21 cellular contexts compared by ENCODE assay signal in genomic region chr14:50605776-50606175, GRCh38. TPM values are rescaled to one million over a fixed set of nuclear protein-coding genes. Genes with fewer than 3 reads are reported as not detected.
DNase-seq lines count a peak whose midpoint lies in the region; ATAC-seq, FAIRE-seq and TF ChIP-seq lines count a peak whose summit lies in the region.
"Had no signal": no experiment of that assay in that cellular context is flagged by ENCODE, and none has a peak within 500 bp of the region (broad histone marks: within the 10 kb centered on the region; RNA-seq: fewer than 3 reads in every experiment).

No MANE protein-coding gene starts in this region.

- no peak for TF ChIP-seq POLR2A in endothelial cell of umbilical vein (IDR thresholded peaks at IDR 0.05; ENCODE audit: low read depth, low read length)

- no peaks in the 10 kb centered on the region for H4K20me1 ChIP-seq in endothelial cell of umbilical vein (replicated peaks; ENCODE audit: control insufficient read depth, extremely low read depth, insufficient read depth, low read length)

- no peaks in the 10 kb centered on the region for H3K79me2 ChIP-seq in endothelial cell of umbilical vein (ENCODE audit: control insufficient read depth, insufficient read depth, low read length)

- H3K27me3 Mint-ChIP-seq in activated naive CD4-positive, alpha-beta T cell treated with anti-CD3 and anti-CD28 coated beads, Interleukin-2, amount 10 ng/mL, durations not matched to agents 7 days and 5 days, result no peaks in the 10 kb centered on the region

- H2AFZ ChIP-seq in endothelial cell of umbilical vein (ENCODE audit: low read depth, low read length), result no peak overlapping the region

- no peaks in the 10 kb centered on the region for H3K36me3 Mint-ChIP-seq in activated naive CD4-positive, alpha-beta T cell treated with anti-CD3 and anti-CD28 coated beads, Interleukin-2, amount 10 ng/mL, durations not matched to agents 7 days and 5 days

- intact Hi-C loops in A673 (cut with micrococcal nuclease; ENCODE audit: unreplicated experiment) (no loop called here), endothelial cell of umbilical vein (cut with micrococcal nuclease) (no loop called here)

- H3K9ac ChIP-seq in SK-N-MC (ENCODE audit: insufficient read length) (peak overlapping the region; percentile 10), endothelial cell of umbilical vein (replicated peaks; ENCODE audit: extremely low read depth, insufficient read depth, low read length) (peak overlapping the region; percentile 7)

- H3K9me3 ChIP-seq in A673 (ENCODE audit: low read depth, low read length, poor library complexity, severe bottlenecking), result no peaks in the 10 kb centered on the region
- no peaks in the 10 kb centered on the region for H3K9me3 ChIP-seq in SK-N-MC (ENCODE audit: low read depth, low read length)
- H3K9me3 ChIP-seq in endothelial cell of umbilical vein (replicated peaks; ENCODE audit: control insufficient read depth, insufficient read depth, low read length), result no peaks in the 10 kb centered on the region

- no peak for ATAC-seq in HG02678 (IDR thresholded peaks at IDR 0.05; ENCODE audit: unreplicated experiment)
- ATAC-seq: K562, Panc1 had no signal

- H3K27me3 ChIP-seq in A673 (replicated peaks; ENCODE audit: insufficient read depth, low read depth, low read length, poor library complexity), result no peaks in the 10 kb centered on the region
- H3K27me3 ChIP-seq in endothelial cell of umbilical vein (ENCODE audit: control insufficient read depth in 2 of 2, insufficient read depth in 2 of 2, low read length in 2 of 2), result no peaks in the 10 kb centered on the region

- POLR2A ChIA-PET in A673 (lab: Charles Lee; ENCODE audit: low non-redundant PET), result no interaction called here
- POLR2A ChIA-PET in endothelial cell of umbilical vein (lab: Charles Lee), result interaction anchor here (1.3 kb wide), 1 partner anchor 63 kb away, joined by 5 read pairs; no protein-coding TSS in a partner anchor

- H3K27ac Mint-ChIP-seq in activated naive CD4-positive, alpha-beta T cell treated with anti-CD3 and anti-CD28 coated beads, Interleukin-2, amount 10 ng/mL, durations not matched to agents 7 days and 5 days, result no peak overlapping the region

- H3K9me1 ChIP-seq in endothelial cell of umbilical vein (replicated peaks; ENCODE audit: control insufficient read depth, extremely low read depth, insufficient read depth, low read length), result no peaks in the 10 kb centered on the region

- no peaks in the 10 kb centered on the region for H3K9me3 Mint-ChIP-seq in activated naive CD4-positive, alpha-beta T cell treated with anti-CD3 and anti-CD28 coated beads, Interleukin-2, amount 10 ng/mL, durations not matched to agents 7 days and 5 days

- FAIRE-seq in endothelial cell of umbilical vein (lab: Jason Lieb, UNC), result peak; percentile 33
- FAIRE-seq: GM18507, GM19239, H1, HTR-8/SVneo, K562 had no signal

- CTCF ChIA-PET in A673 (lab: Charles Lee) (interaction anchor here (1.0 kb wide), 1 partner anchor 255 kb away, joined by 3 read pairs; no protein-coding TSS in a partner anchor), endothelial cell of umbilical vein (lab: Charles Lee) (interaction anchor here (0.6 to 3.7 kb wide), 20 partner anchors 10 to 744 kb away, joined by 3 to 35 read pairs (median 4); no protein-coding TSS in a partner anchor)
- CTCF ChIA-PET in activated naive CD4-positive, alpha-beta T cell treated with anti-CD3 and anti-CD28 coated beads, Interleukin-2, amount 10 ng/mL, durations not matched to agents 7 days and 5 days (lab: Charles Lee), result interaction anchor here (0.7 to 3.2 kb wide), 4 partner anchors 10 to 172 kb away, joined by 3 to 9 read pairs (median 6); no protein-coding TSS in a partner anchor

- H3K36me3 ChIP-seq in A673 (ENCODE audit: insufficient read depth, low read length, poor library complexity, severe bottlenecking) (no peaks in the 10 kb centered on the region), SK-N-MC (ENCODE audit: insufficient read depth, low read length) (no peaks in the 10 kb centered on the region), endothelial cell of umbilical vein (ENCODE audit: control insufficient read depth in 2 of 2, extremely low read depth in 1 of 2, insufficient read depth in 2 of 2, low read length in 2 of 2) (no peaks in the 10 kb centered on the region)

- DNase-seq in A673 (ENCODE audit: low spot score), result peak; percentile 55
- no peak for DNase-seq in SK-N-MC (ENCODE audit: low read depth, low spot score)
- peak; percentile 89 for DNase-seq in endothelial cell of umbilical vein (ENCODE audit: low read depth, low spot score)
- peak; percentile 23 to 79 for DNase-seq in lung microvascular endothelial cell (ENCODE audit: low read depth in 2 of 2)
- DNase-seq in activated naive CD4-positive, alpha-beta T cell treated with anti-CD3 and anti-CD28 coated beads, Interleukin-2, amount 10 ng/mL, durations not matched to agents 7 days and 5 days, result no peak
- no peak for DNase-seq in NCI-H2227 treated with DMSO at 0.1 percent for 48 hours (lab: John Stamatoyannopoulos, UW)
- no peak for DNase-seq in RKO (ENCODE audit: low spot score)
- DNase-seq: COR-L47, NCI-H1092, NCI-H1694 treated with DMSO at 0.1 percent for 48 hours, NCI-H446 treated with DMSO at 0.1 percent for 48 hours, NCI-H82, SHP77 treated with DMSO at 0.1 percent for 48 hours had no signal

- H3K4me3 Mint-ChIP-seq in activated naive CD4-positive, alpha-beta T cell treated with anti-CD3 and anti-CD28 coated beads, Interleukin-2, amount 10 ng/mL, durations not matched to agents 7 days and 5 days, result no peak overlapping the region

- dilution Hi-C loops in endothelial cell of umbilical vein (cut with MboI; ENCODE audit: extremely low pct_ligation_motif_present, low sequenced_read_pairs), result no loop called here

- BruUV-seq in A673 (replicated peaks; lab: Mats Ljungman, UMichigan), result no TSS peak
- BruUV-seq in endothelial cell of umbilical vein (replicated peaks; lab: Mats Ljungman, UMichigan), result no TSS peak

- H3K4me3 ChIP-seq in A673 (ENCODE audit: low read depth, low read length, poor library complexity, severe bottlenecking), result no peak overlapping the region
- H3K4me3 ChIP-seq in SK-N-MC, result no peak overlapping the region
- peak overlapping the region in 1 of 3 experiments; percentile 28 for H3K4me3 ChIP-seq in endothelial cell of umbilical vein (replicated peaks in 1 of 3; ENCODE audit: insufficient read depth in 1 of 3, low read depth in 1 of 3, low read length in 3 of 3)
- H3K4me3 ChIP-seq: K562 had no signal

- H3K27ac ChIP-seq in A673 (ENCODE audit: low read depth, low read length, poor library complexity, severe bottlenecking), result no peak overlapping the region
- H3K27ac ChIP-seq in SK-N-MC, result peak overlapping the region; percentile 49; the same call in 1 of the 2 replicates
- H3K27ac ChIP-seq in endothelial cell of umbilical vein (ENCODE audit: insufficient read depth, low read depth, low read length), result peak overlapping the region; percentile 18
- H3K27ac ChIP-seq: C4-2B had no signal

- H3K4me1 ChIP-seq in A673 (ENCODE audit: insufficient read depth, low read length, poor library complexity, severe bottlenecking), result peaks cover 12% of the 10 kb centered on the region
- peaks cover 16% of the 10 kb centered on the region for H3K4me1 ChIP-seq in endothelial cell of umbilical vein (ENCODE audit: control insufficient read depth, extremely low read depth, insufficient read depth, low read length)

- H3K4me2 ChIP-seq in endothelial cell of umbilical vein (ENCODE audit: insufficient read depth, low read length), result peak overlapping the region; percentile 86

- H3K4me1 Mint-ChIP-seq in activated naive CD4-positive, alpha-beta T cell treated with anti-CD3 and anti-CD28 coated beads, Interleukin-2, amount 10 ng/mL, durations not matched to agents 7 days and 5 days, result no peaks in the 10 kb centered on the region

- no peak for TF ChIP-seq CTCF in A673 (conservative IDR thresholded peaks at IDR 0.05; ENCODE audit: low read depth, low read length)
- TF ChIP-seq CTCF in endothelial cell of umbilical vein (IDR thresholded peaks at IDR 0.05; ENCODE audit: extremely low read depth in 1 of 2, insufficient read depth in 1 of 2, low read depth in 1 of 2, low read length in 2 of 2), result no peak

TF ChIP-seq in endothelial cell of umbilical vein, 7 proteins besides CTCF, POLR2A, EP300 and RAD21:
- TF ChIP-seq GATA2 (IDR thresholded peaks at IDR 0.05; ENCODE audit: insufficient read depth, insufficient read length, low read depth, low read length) (no peak), POLR2AphosphoS5 (IDR thresholded peaks at IDR 0.05; ENCODE audit: insufficient read depth, low read depth, low read length) (no peak), EZH2 (IDR thresholded peaks at IDR 0.05; ENCODE audit: borderline replicate concordance, low read depth, low read length, severe bottlenecking) (no peak), MAX (IDR thresholded peaks at IDR 0.05; ENCODE audit: insufficient read depth, insufficient read length) (no peak), FOS (IDR thresholded peaks at IDR 0.05; ENCODE audit: borderline replicate concordance, insufficient read depth, low read length) (no peak), JUN (IDR thresholded peaks at IDR 0.05; ENCODE audit: borderline replicate concordance, insufficient read depth, insufficient read length, low read depth) (no peak), MYC (IDR thresholded peaks at IDR 0.05; ENCODE audit: low read depth, low read length) (no peak)

RNA-seq across cellular contexts. Expression of gene ATL1, which starts 45.8 kb away (rescaled TPM):
- total RNA-seq in A673 (2021) (9.8 and 11.4 TPM in 2 replicates), endothelial cell of umbilical vein (2.8 and 5.1 TPM in 2 replicates), lung microvascular endothelial cell (0.40 and 0.87 TPM in 2 replicates)
- polyA plus RNA-seq in endothelial cell of umbilical vein, result 1.1 and 1.4 TPM in 2 replicates
- polyA plus RNA-seq in endothelial cell of umbilical vein (2011; cell fraction: cytosol; rRNA removed), result 1.5 TPM in 2 replicates
- polyA plus RNA-seq in endothelial cell of umbilical vein (2011; cell fraction: nucleus; rRNA removed), result 0.91 and 1.0 TPM in 2 replicates
- polyA plus RNA-seq in endothelial cell of umbilical vein (2012), result 2.3 TPM in 2 replicates
- 6.8 and 8.7 TPM in 2 replicates for polyA minus RNA-seq in endothelial cell of umbilical vein
- not detected for polyA minus RNA-seq in endothelial cell of umbilical vein (2011; cell fraction: cytosol; rRNA and poly(A)+ RNA removed)
- 1.3 and 1.7 TPM in 2 replicates for polyA minus RNA-seq in endothelial cell of umbilical vein (2011; cell fraction: nucleus; rRNA and poly(A)+ RNA removed)

Comparison
In these comparisons a context has a peak if more than half of its experiments do, and no peak if none do; other contexts are left out.
1. DNase-seq: peak in A673 (single experiment), endothelial cell of umbilical vein (single experiment) and lung microvascular endothelial cell (2 of 2); none in SK-N-MC (single experiment), activated naive CD4-positive, alpha-beta T cell treated with anti-CD3 and anti-CD28 coated beads, Interleukin-2, amount 10 ng/mL, durations not matched to agents 7 days and 5 days (single experiment), NCI-H2227 treated with DMSO at 0.1 percent for 48 hours (single experiment) and RKO (single experiment).